In genomic region chr1:236868625-236869467, GRCh38 we compare ENCODE assay signal across 7 cellular contexts.
A peak's percentile ranks its signal among the peaks of the same experiment; 100 is the strongest.
DNase-seq lines count a peak whose midpoint lies in the region; ATAC-seq and TF ChIP-seq lines count a peak whose summit lies in the region.

No MANE protein-coding gene starts in this region.

- H3K9me3 ChIP-seq in T-helper 17 cell (ENCODE audit: control insufficient read depth, low read length, poor library complexity, severe bottlenecking) (no peaks in the 10 kb centered on the region), thyroid gland (no peaks in the 10 kb centered on the region)

- H4K8ac ChIP-seq in mesendoderm (ENCODE audit: low read depth, low read length): no peak overlapping the region

- no CpG with 5 or more reads among the region's 6 CpGs for WGBS in mesendoderm (ENCODE audit: extremely low coverage, insufficient coverage, low lambda C conversion rate)
- WGBS in thyroid gland, 2 donors: 95 to 96% methylated on average over 6 of the region's 6 CpGs

- no peaks in the 10 kb centered on the region for H3K9me3 Mint-ChIP-seq in central memory CD8-positive, alpha-beta T cell

- H3K27ac ChIP-seq in mesendoderm (ENCODE audit: low read depth, low read length) (no peak overlapping the region), thyroid gland (no peak overlapping the region)

- intact Hi-C loops in thyroid gland (cut with DNase I): no loop called here

- peaks cover 9% of the 10 kb centered on the region for H3K4me1 Mint-ChIP-seq in T-helper 17 cell
- no peaks in the 10 kb centered on the region for H3K4me1 Mint-ChIP-seq in central memory CD8-positive, alpha-beta T cell

- peaks cover 21% of the 10 kb centered on the region for H3K36me3 Mint-ChIP-seq in T-helper 17 cell (ENCODE audit: low read depth)
- peaks cover 22% of the 10 kb centered on the region for H3K36me3 Mint-ChIP-seq in central memory CD8-positive, alpha-beta T cell (ENCODE audit: insufficient read depth)

- H3K4me3 ChIP-seq in mesendoderm (ENCODE audit: low read length): no peak overlapping the region
- H3K4me3 ChIP-seq in thyroid gland (replicated peaks in 1 of 3): no peak overlapping the region

- no peak overlapping the region for H3K4ac ChIP-seq in mesendoderm (ENCODE audit: low read depth, low read length)

- DNase-seq in Kasumi-1 (lab: John Stamatoyannopoulos, UW): peak; percentile 62 to 65
- peak in 1 of 3 donors; percentile 21 for DNase-seq in T-helper 17 cell
- DNase-seq in central memory CD8-positive, alpha-beta T cell (ENCODE audit: low spot score in 2 of 2): no peak
- DNase-seq in mesendoderm: peak; percentile 77
- peak; percentile 20 to 40 for DNase-seq in thyroid gland

- H3K27me3 ChIP-seq in mesendoderm (ENCODE audit: insufficient read depth, low read length, poor library complexity) (no peaks in the 10 kb centered on the region), thyroid gland (no peaks in the 10 kb centered on the region)

- H3K56ac ChIP-seq in mesendoderm (ENCODE audit: low read length): no peak overlapping the region

- peak; percentile 73 for TF ChIP-seq CTCF in GM12801 (IDR thresholded peaks at IDR 0.05; ENCODE audit: extremely low read depth, insufficient read length)
- TF ChIP-seq CTCF in thyroid gland (IDR thresholded peaks at IDR 0.05): peak; percentile 51 to 89 (median 74)

- no peak overlapping the region for H4K5ac ChIP-seq in mesendoderm (ENCODE audit: low read length)

- H3K4me3 Mint-ChIP-seq in T-helper 17 cell: no peak overlapping the region
- H3K4me3 Mint-ChIP-seq in central memory CD8-positive, alpha-beta T cell: no peak overlapping the region

- no peak overlapping the region for H2AK5ac ChIP-seq in mesendoderm (ENCODE audit: low read length)

- no peak overlapping the region for H3K27ac Mint-ChIP-seq in T-helper 17 cell
- H3K27ac Mint-ChIP-seq in central memory CD8-positive, alpha-beta T cell (ENCODE audit: low read depth): no peak overlapping the region

- peak; percentile 68 for ATAC-seq in GM21619 (IDR thresholded peaks at IDR 0.05; ENCODE audit: unreplicated experiment)
- peak; percentile 69 for ATAC-seq in T-helper 17 cell
- peak; percentile 40 for ATAC-seq in central memory CD8-positive, alpha-beta T cell (replicated peaks; ENCODE audit: extremely low read depth, poor library complexity, severe bottlenecking)

- H3K9ac ChIP-seq in mesendoderm (ENCODE audit: low read length): no peak overlapping the region

- H3K23ac ChIP-seq in mesendoderm (ENCODE audit: low read length): no peak overlapping the region

- H2BK120ac ChIP-seq in mesendoderm (ENCODE audit: low read depth, low read length): no peak overlapping the region

- H3K79me2 ChIP-seq in mesendoderm (ENCODE audit: control insufficient read depth, insufficient read depth, low read length): no peaks in the 10 kb centered on the region

- H3K18ac ChIP-seq in mesendoderm (ENCODE audit: low read length): no peak overlapping the region

- no peaks in the 10 kb centered on the region for H3K36me3 ChIP-seq in mesendoderm (ENCODE audit: control insufficient read depth, insufficient read depth, low read length)
- H3K36me3 ChIP-seq in thyroid gland: peaks cover 4 to 23% of the 10 kb centered on the region in 2 donors

- H3K4me1 ChIP-seq in mesendoderm (ENCODE audit: control insufficient read depth, low read depth, low read length): no peaks in the 10 kb centered on the region
- no peaks in the 10 kb centered on the region for H3K4me1 ChIP-seq in thyroid gland

- H2BK5ac ChIP-seq in mesendoderm (ENCODE audit: low read length): no peak overlapping the region

- no peak overlapping the region for H3K4me2 ChIP-seq in mesendoderm (ENCODE audit: low read length)

- no peak overlapping the region for H2BK15ac ChIP-seq in mesendoderm (replicated peaks; ENCODE audit: low read depth)

- H3K79me1 ChIP-seq in mesendoderm (ENCODE audit: low read length): no peaks in the 10 kb centered on the region

- no peaks in the 10 kb centered on the region for H3K27me3 Mint-ChIP-seq in T-helper 17 cell
- no peaks in the 10 kb centered on the region for H3K27me3 Mint-ChIP-seq in central memory CD8-positive, alpha-beta T cell

- no peak for TF ChIP-seq POLR2A in thyroid gland (IDR thresholded peaks at IDR 0.05)

Comparison
In these comparisons a context has a peak if more than half of its experiments do, and no peak if none do; other contexts are left out.
1. DNase-seq: peak in Kasumi-1 (2 of 2), mesendoderm (single experiment) and thyroid gland (2 of 2); none in central memory CD8-positive, alpha-beta T cell (0 of 2).
2. Peak in every context shown above with its lines, with median percentiles within 50 percentile points of each other: ATAC-seq.